ENCODE assay signal across 8 cellular contexts in the genomic region with DNA sequence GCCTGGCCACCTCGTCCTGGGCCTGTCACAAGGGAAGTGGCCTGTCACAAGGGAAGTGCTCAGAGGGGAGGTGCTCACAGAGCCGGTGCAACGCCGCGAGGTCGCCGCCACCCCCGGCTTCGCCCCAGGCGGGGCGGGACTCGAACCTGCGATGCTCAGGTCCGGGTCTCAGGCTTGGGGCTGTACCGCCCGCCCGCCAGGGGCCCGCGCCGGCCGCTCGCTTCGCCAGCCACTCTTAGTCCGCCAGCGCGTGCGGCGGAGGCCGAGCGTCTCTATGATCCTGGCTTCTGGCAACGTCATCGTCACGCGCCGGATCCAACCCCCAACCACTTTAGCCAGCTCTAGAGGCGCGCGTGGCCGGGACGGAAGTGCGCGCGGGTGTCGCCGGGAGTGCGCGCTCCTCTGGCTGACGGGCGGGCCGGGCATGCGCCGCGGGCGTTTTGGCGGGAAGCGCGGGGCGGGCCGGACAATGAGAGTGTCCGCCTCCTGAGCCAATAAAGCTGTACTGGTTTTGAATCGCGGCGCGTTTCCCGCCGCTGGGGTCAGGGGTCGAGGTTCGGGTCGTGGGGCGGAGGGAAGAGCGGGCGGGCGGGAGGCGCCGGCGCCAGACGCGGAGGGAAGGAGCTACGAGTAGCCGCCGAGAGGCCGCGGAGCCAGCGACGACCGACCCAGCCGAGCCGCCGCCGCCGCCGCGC. TPM values are rescaled to one million over a fixed set of nuclear protein-coding genes. Genes with fewer than 3 reads are reported as not detected.
DNase-seq lines count a peak whose midpoint lies in the region; ATAC-seq and TF ChIP-seq lines count a peak whose summit lies in the region.

A gene with protein sequence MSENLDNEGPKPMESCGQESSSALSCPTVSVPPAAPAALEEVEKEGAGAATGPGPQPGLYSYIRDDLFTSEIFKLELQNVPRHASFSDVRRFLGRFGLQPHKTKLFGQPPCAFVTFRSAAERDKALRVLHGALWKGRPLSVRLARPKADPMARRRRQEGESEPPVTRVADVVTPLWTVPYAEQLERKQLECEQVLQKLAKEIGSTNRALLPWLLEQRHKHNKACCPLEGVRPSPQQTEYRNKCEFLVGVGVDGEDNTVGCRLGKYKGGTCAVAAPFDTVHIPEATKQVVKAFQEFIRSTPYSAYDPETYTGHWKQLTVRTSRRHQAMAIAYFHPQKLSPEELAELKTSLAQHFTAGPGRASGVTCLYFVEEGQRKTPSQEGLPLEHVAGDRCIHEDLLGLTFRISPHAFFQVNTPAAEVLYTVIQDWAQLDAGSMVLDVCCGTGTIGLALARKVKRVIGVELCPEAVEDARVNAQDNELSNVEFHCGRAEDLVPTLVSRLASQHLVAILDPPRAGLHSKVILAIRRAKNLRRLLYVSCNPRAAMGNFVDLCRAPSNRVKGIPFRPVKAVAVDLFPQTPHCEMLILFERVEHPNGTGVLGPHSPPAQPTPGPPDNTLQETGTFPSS (minus strand): TSS at position 276 of the 695 bp plus-strand sequence. CDS start 320 bp downstream, outside the sequence.

- H3K4ac ChIP-seq in trophoblast cell (ENCODE audit: low read depth, low read length): peak within 1 kb of the TSS; percentile 99

- no peak within 1 kb of the TSS for H3K23ac ChIP-seq in trophoblast cell (ENCODE audit: low read length)

- peaks cover 12% of the 10 kb centered on the region for H3K79me1 ChIP-seq in trophoblast cell (ENCODE audit: low read length)

- peak; percentile 99 for DNase-seq in GM12865 (ENCODE audit: low read depth)
- DNase-seq in NCI-H128 (lab: John Stamatoyannopoulos, UW; ENCODE audit: unreplicated experiment): peak; percentile 90
- peak; percentile 92 for DNase-seq in activated naive CD8-positive, alpha-beta T cell treated with anti-CD3 and anti-CD28 coated beads, Interleukin-2, amount 50 U/mL, for 16 hours (ENCODE audit: low read depth, low spot score)
- DNase-seq in cardiac muscle cell (ENCODE audit: low read depth in 1 of 2, low spot score in 1 of 2): peak; percentile 99
- peak; percentile 97 to 99 for DNase-seq in trophoblast cell
- peak; percentile 98 for DNase-seq in transverse colon

- H3K9ac ChIP-seq in SU-DHL-6 (ENCODE audit: low read length): peak within 1 kb of the TSS; percentile 99
- peak within 1 kb of the TSS; percentile 96 for H3K9ac ChIP-seq in trophoblast cell (ENCODE audit: low read length)

- peak within 1 kb of the TSS; percentile 82 for H2AK5ac ChIP-seq in trophoblast cell (ENCODE audit: low read length)

- H3K9me2 ChIP-seq in SU-DHL-6 (replicated peaks; ENCODE audit: insufficient read depth, low read length): no peaks in the 10 kb centered on the region

- H3K27ac ChIP-seq in SU-DHL-6 (ENCODE audit: low read depth, low read length) (peak within 1 kb of the TSS; percentile 51), cardiac muscle cell (peak within 1 kb of the TSS; percentile 82), trophoblast cell (ENCODE audit: low read depth, low read length) (peak within 1 kb of the TSS; percentile 28), transverse colon (peak within 1 kb of the TSS; percentile 82 to 95 (median 88))

- H3K4me2 ChIP-seq in SU-DHL-6 (ENCODE audit: low read depth, low read length, poor library complexity, severe bottlenecking) (peak within 1 kb of the TSS; percentile 83), trophoblast cell (ENCODE audit: low read length) (peak within 1 kb of the TSS; percentile 91)

- H3K18ac ChIP-seq in trophoblast cell (ENCODE audit: low read length): peak within 1 kb of the TSS; percentile 73

- peaks cover 54% of the 10 kb centered on the region for H3K79me2 ChIP-seq in SU-DHL-6 (ENCODE audit: insufficient read depth, low read length)
- H3K79me2 ChIP-seq in trophoblast cell (ENCODE audit: control insufficient read depth, insufficient read depth, low read length, poor library complexity): peaks cover 17% of the 10 kb centered on the region

- peak within 1 kb of the TSS; percentile 84 for H4K12ac ChIP-seq in trophoblast cell (ENCODE audit: low read depth, low read length)

- WGBS in trophoblast cell (ENCODE audit: extremely low coverage, insufficient coverage, insufficient read length): no CpG with 5 or more reads among the region's 93 CpGs
- 0% methylated on average over 90 of the region's 93 CpGs; no CpG with 5 or more reads in 1 of the 2 donors for WGBS in transverse colon (ENCODE audit: low coverage in 1 of 2), 2 donors

- 0 out of 2 replicates have a peak, but pooled peaks cover 2% of the 10 kb centered on the region for H3F3A ChIP-seq in SU-DHL-6 (ENCODE audit: insufficient read depth)

- H3K4me1 ChIP-seq in cardiac muscle cell (ENCODE audit: low read depth): peaks cover 10% of the 10 kb centered on the region
- H3K4me1 ChIP-seq in trophoblast cell (ENCODE audit: control insufficient read depth in 1 of 2, insufficient read depth in 2 of 2, low read length in 2 of 2): peaks cover 4 to 9% of the 10 kb centered on the region in 2 experiments
- H3K4me1 ChIP-seq in transverse colon: peaks cover 14 to 37% (median 27%) of the 10 kb centered on the region in 4 donors

- H3K4me3 ChIP-seq in GM12865 (ENCODE audit: low read depth, low read length) (peak within 1 kb of the TSS; percentile 86), SU-DHL-6 (ENCODE audit: insufficient read depth, low read length, poor library complexity, severe bottlenecking) (peak within 1 kb of the TSS; percentile 95), cardiac muscle cell (peak within 1 kb of the TSS; percentile 85), trophoblast cell (ENCODE audit: low read depth, low read length) (peak within 1 kb of the TSS; percentile 98), transverse colon (peak within 1 kb of the TSS; percentile 69 to 96 (median 88))

- H2BK12ac ChIP-seq in trophoblast cell (ENCODE audit: low read length): no peak within 1 kb of the TSS

- H2BK120ac ChIP-seq in trophoblast cell (ENCODE audit: insufficient read depth, low read length, poor library complexity): peak within 1 kb of the TSS; percentile 75

- H3K9me3 ChIP-seq in SU-DHL-6 (ENCODE audit: insufficient read depth, low read length): no peaks in the 10 kb centered on the region
- H3K9me3 ChIP-seq in cardiac muscle cell (ENCODE audit: low read depth): no peaks in the 10 kb centered on the region
- no peaks in the 10 kb centered on the region for H3K9me3 ChIP-seq in trophoblast cell (ENCODE audit: insufficient read depth, low read depth, low read length)
- H3K9me3 ChIP-seq in transverse colon: no peaks in the 10 kb centered on the region

- H4K8ac ChIP-seq in trophoblast cell (ENCODE audit: low read depth, low read length): peak within 1 kb of the TSS; percentile 93

- H3K27me3 ChIP-seq in SU-DHL-6 (ENCODE audit: low read length) (no peaks in the 10 kb centered on the region), cardiac muscle cell (no peaks in the 10 kb centered on the region), trophoblast cell (ENCODE audit: insufficient read depth, low read length) (no peaks in the 10 kb centered on the region), transverse colon (no peaks in the 10 kb centered on the region)

- peak; percentile 66 for TF ChIP-seq POLR2A in transverse colon (IDR thresholded peaks at IDR 0.05)

- in situ Hi-C loops in transverse colon (cut with MboI; ENCODE audit: low pct_ligation_motif_present in 1 of 4, low pct_unique_long_range_greater_than_20kb in 1 of 4, low sequenced_read_pairs in 3 of 4): no loop called here

- no peaks in the 10 kb centered on the region for H4K20me1 ChIP-seq in SU-DHL-6 (ENCODE audit: low read depth, low read length)

- H2BK5ac ChIP-seq in trophoblast cell (ENCODE audit: low read depth, low read length, poor library complexity): peak within 1 kb of the TSS; percentile 59

- H2AFZ ChIP-seq in SU-DHL-6 (ENCODE audit: low read depth, low read length, severe bottlenecking) (peak within 1 kb of the TSS; percentile 26), trophoblast cell (ENCODE audit: insufficient read depth, low read length, poor library complexity) (peak within 1 kb of the TSS; percentile 47)

- TF ChIP-seq CTCF in GM12865 (IDR thresholded peaks at IDR 0.05; ENCODE audit: insufficient read depth, low read depth, low read length, missing control alignments): no peak
- no peak for TF ChIP-seq CTCF in SU-DHL-6 (IDR thresholded peaks at IDR 0.05; ENCODE audit: insufficient read depth, low read length, poor library complexity, severe bottlenecking)
- peak; percentile 13 for TF ChIP-seq CTCF in cardiac muscle cell (IDR thresholded peaks at IDR 0.05; ENCODE audit: low read depth, low read length)
- TF ChIP-seq CTCF in transverse colon (IDR thresholded peaks at IDR 0.05): peak in 2 of 5 experiments; percentile 15 to 38

- intact Hi-C loops in transverse colon (cut with DNase I; ENCODE audit: low total_unique reads): no loop called here

- peak within 1 kb of the TSS; percentile 85 for H4K91ac ChIP-seq in trophoblast cell (ENCODE audit: low read depth, low read length)

- peak within 1 kb of the TSS; percentile 93 for H3K14ac ChIP-seq in trophoblast cell (ENCODE audit: low read length)

- H3K36me3 ChIP-seq in SU-DHL-6 (ENCODE audit: low read length) (peaks cover 4% of the 10 kb centered on the region; the same call in 1 of the 2 replicates), cardiac muscle cell (peaks cover 22% of the 10 kb centered on the region), trophoblast cell (ENCODE audit: control insufficient read depth in 1 of 2, insufficient read depth in 2 of 2, low read length in 2 of 2) (peaks cover 68 to 73% of the 10 kb centered on the region in 2 experiments), transverse colon (no peaks in the 10 kb centered on the region)

- peak; percentile 49 for TF ChIP-seq EP300 in transverse colon (IDR thresholded peaks at IDR 0.05; ENCODE audit: low read depth)

- peak; percentile 77 for ATAC-seq in HG02678 (IDR thresholded peaks at IDR 0.05; ENCODE audit: unreplicated experiment)

RNA-seq across cellular contexts. Expression of the gene that starts here (rescaled TPM):
- total RNA-seq in cardiac muscle cell: 55.7 and 71.9 TPM in 2 replicates
- polyA plus RNA-seq in cardiac muscle cell: 76.5 and 77.7 TPM in 2 replicates
- polyA plus RNA-seq in trophoblast cell (2013): 27.5 and 32.4 TPM in 2 replicates
- 10 to 100 TPM; 38.6 to 77.4 (median 46.5) TPM for total RNA-seq in transverse colon

Comparison
In these comparisons a context has a peak if more than half of its experiments do, and no peak if none do; other contexts are left out.
1. Peak in every context shown above with its lines: DNase-seq, ATAC-seq, H3K4me3 ChIP-seq and H3K27ac ChIP-seq.
2. H3K27ac ChIP-seq: peak in every context shown above with its lines; median percentile 88 in transverse colon; 82 in cardiac muscle cell; 51 in SU-DHL-6; 28 in trophoblast cell.